ENCODE assay signal across 29 cellular contexts in the genomic region with DNA sequence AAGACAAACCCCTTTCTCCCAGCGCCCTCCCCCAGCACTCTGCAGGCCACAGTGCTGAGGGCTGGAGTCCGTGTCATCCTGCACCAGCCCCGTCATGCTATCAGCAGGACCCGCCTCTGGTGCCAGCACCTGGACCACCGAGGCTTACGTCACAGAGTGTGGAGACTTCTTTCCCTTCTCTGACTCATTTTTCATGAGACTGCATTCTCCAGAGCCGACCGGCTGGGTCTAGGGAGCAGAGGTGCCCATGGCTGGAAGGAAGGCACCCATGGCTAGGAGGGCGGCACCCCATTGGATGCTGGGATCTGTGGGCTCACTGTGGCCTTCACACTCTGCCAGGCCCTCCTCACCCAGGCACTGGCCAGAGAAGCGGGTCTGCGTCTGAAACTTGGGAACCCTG. TPM values are rescaled to one million over a fixed set of nuclear protein-coding genes. Genes with fewer than 3 reads are reported as not detected.
A peak's percentile ranks its signal among the peaks of the same experiment; 100 is the strongest.
DNase-seq lines count a peak whose midpoint lies in the region; ATAC-seq, FAIRE-seq and TF ChIP-seq lines count a peak whose summit lies in the region.
"Had no signal": no experiment of that assay in that cellular context is flagged by ENCODE, and none has a peak within 500 bp of the region (broad histone marks: within the 10 kb centered on the region; RNA-seq: fewer than 3 reads in every experiment).

No MANE protein-coding gene starts in this region.

- peaks cover 6% of the 10 kb centered on the region; the same call in 1 of the 2 replicates for H3K4me1 ChIP-seq in GM23248 (ENCODE audit: insufficient read depth)
- no peaks in the 10 kb centered on the region for H3K4me1 ChIP-seq in HepG2 (ENCODE audit: insufficient read depth, low read length)
- peaks cover 7% of the 10 kb centered on the region for H3K4me1 ChIP-seq in suprapubic skin
- H3K4me1 ChIP-seq in BE2C, result no peaks in the 10 kb centered on the region
- peaks cover 0 to 13% (median 0%) of the 10 kb centered on the region in 3 donors for H3K4me1 ChIP-seq in gastroesophageal sphincter
- H3K4me1 ChIP-seq: lower lobe of right lung had no signal

- BruUV-seq in HepG2 (replicated peaks; lab: Mats Ljungman, UMichigan), result no TSS peak

- CTCF ChIA-PET in HepG2 (lab: Yijun Ruan, JAX; ENCODE audit: low intra/inter-chr PET ratio, low total read pairs), result no interaction called here

- H3K27ac ChIP-seq in GM23248, result no peak overlapping the region
- H3K27ac ChIP-seq in HepG2 (ENCODE audit: extremely low read length, insufficient read depth, low read length), result no peak overlapping the region
- H3K27ac ChIP-seq in suprapubic skin, result no peak overlapping the region
- H3K27ac ChIP-seq in gastroesophageal sphincter, result no peak overlapping the region
- H3K27ac ChIP-seq: BLaER1 treated with 17β-estradiol and CSF1 and Interleukin-3, amounts not matched to agents 10 nM and 100 nM; coronary artery; epithelial cell of prostate; lower lobe of right lung; SJSA1 had no signal

- no peak for FAIRE-seq in HepG2 (lab: Jason Lieb, UNC)
- FAIRE-seq: GM12891, islet of Langerhans, RCC 7860, small intestine had no signal

- H3K4me3 Mint-ChIP-seq in nephron progenitor cell, result no peak overlapping the region
- H3K4me3 Mint-ChIP-seq: activated naive CD8-positive, alpha-beta T cell treated with anti-CD3 and anti-CD28 coated beads, Interleukin-2, amount 10 ng/mL, durations not matched to agents 7 days and 5 days; naive thymus-derived CD4-positive, alpha-beta T cell; stimulated activated naive CD8-positive, alpha-beta T cell treated with anti-CD3 and anti-CD28 coated beads, Interleukin-15, Interleukin-2, amounts not matched to agents 100 ng/mL and 50 ng/mL, for 24 hours had no signal

- 42 to 49% methylated on average over 11 of the region's 11 CpGs for WGBS in GM23248 (ENCODE audit: low coverage in 1 of 2, low lambda C conversion rate in 2 of 2, missing lambda C conversion rate in 2 of 2), 2 experiments
- WGBS in HepG2 (ENCODE audit: low lambda C conversion rate), result 11% methylated on average over 11 of the region's 11 CpGs
- 79% methylated on average over 8 of the region's 11 CpGs for WGBS in suprapubic skin
- 53% methylated on average over 5 of the region's 11 CpGs; no CpG with 5 or more reads in 1 of the 2 donors for WGBS in gastroesophageal sphincter (ENCODE audit: low coverage in 1 of 2), 2 donors

- POLR2A ChIA-PET in HepG2 (lab: Yijun Ruan, JAX), result no interaction called here

- TF ChIP-seq RAD21 in HepG2 (CRISPR knock-in tag; IDR thresholded peaks at IDR 0.05), result no peak

- H3K9me3 ChIP-seq in GM23248 (ENCODE audit: low read depth), result no peaks in the 10 kb centered on the region
- no peaks in the 10 kb centered on the region for H3K9me3 ChIP-seq in HepG2 (ENCODE audit: low read length)
- no peaks in the 10 kb centered on the region for H3K9me3 ChIP-seq in suprapubic skin
- H3K9me3 ChIP-seq in BE2C, result no peaks in the 10 kb centered on the region
- no peaks in the 10 kb centered on the region for H3K9me3 ChIP-seq in gastroesophageal sphincter
- H3K9me3 ChIP-seq: BLaER1 treated with 17β-estradiol and CSF1 and Interleukin-3, amounts not matched to agents 10 nM and 100 nM; lower lobe of right lung; SJSA1 had no signal

- H3F3A ChIP-seq in GM23248 (ENCODE audit: insufficient read depth), result no peaks in the 10 kb centered on the region

- no peak for TF ChIP-seq CTCF in HepG2 (CRISPR knock-in tag; IDR thresholded peaks at IDR 0.05)
- TF ChIP-seq CTCF in suprapubic skin (IDR thresholded peaks at IDR 0.05), result no peak
- no peak for TF ChIP-seq CTCF in BE2C (IDR thresholded peaks at IDR 0.05; ENCODE audit: low read depth, low read length)
- TF ChIP-seq CTCF in gastroesophageal sphincter (IDR thresholded peaks at IDR 0.05), result no peak
- TF ChIP-seq CTCF in nephron progenitor cell (IDR thresholded peaks at IDR 0.05), result no peak

- no peak for TF ChIP-seq POLR2A in HepG2 (IDR thresholded peaks at IDR 0.05; ENCODE audit: insufficient read depth in 1 of 2, low read depth in 2 of 2, low read length in 2 of 2)
- TF ChIP-seq POLR2A in suprapubic skin (IDR thresholded peaks at IDR 0.05), result no peak
- no peak for TF ChIP-seq POLR2A in gastroesophageal sphincter (IDR thresholded peaks at IDR 0.05)

- no peak for ATAC-seq in HepG2
- ATAC-seq in gastroesophageal sphincter, result no peak
- ATAC-seq: lower lobe of right lung; naive thymus-derived CD4-positive, alpha-beta T cell had no signal

- intact Hi-C loops in HepG2 (cut with micrococcal nuclease; ENCODE audit: unreplicated experiment), result no loop called here

- H3K4me3 ChIP-seq in GM23248, result no peak overlapping the region
- H3K4me3 ChIP-seq in HepG2 (replicated peaks in 1 of 3; ENCODE audit: insufficient read depth in 1 of 3, low read depth in 2 of 3, low read length in 3 of 3), result no peak overlapping the region
- H3K4me3 ChIP-seq in suprapubic skin, result no peak overlapping the region
- H3K4me3 ChIP-seq in BE2C (ENCODE audit: low read depth, low read length), result no peak overlapping the region
- no peak overlapping the region for H3K4me3 ChIP-seq in gastroesophageal sphincter
- H3K4me3 ChIP-seq: BLaER1 treated with 17β-estradiol and CSF1 and Interleukin-3, amounts not matched to agents 10 nM and 100 nM; coronary artery; lower lobe of right lung; SJSA1 had no signal

- H4K20me1 ChIP-seq in GM23248 (ENCODE audit: insufficient read depth), result no peaks in the 10 kb centered on the region
- H4K20me1 ChIP-seq in HepG2 (ENCODE audit: insufficient read depth, low read length), result no peaks in the 10 kb centered on the region

- H3K27ac Mint-ChIP-seq in nephron progenitor cell, result no peak overlapping the region
- H3K27ac Mint-ChIP-seq: activated naive CD8-positive, alpha-beta T cell treated with anti-CD3 and anti-CD28 coated beads, Interleukin-2, amount 10 ng/mL, durations not matched to agents 7 days and 5 days; naive thymus-derived CD4-positive, alpha-beta T cell; stimulated activated naive CD8-positive, alpha-beta T cell treated with anti-CD3 and anti-CD28 coated beads, Interleukin-15, Interleukin-2, amounts not matched to agents 100 ng/mL and 50 ng/mL, for 24 hours had no signal

- H3K9me3 Mint-ChIP-seq in nephron progenitor cell, result no peaks in the 10 kb centered on the region
- H3K9me3 Mint-ChIP-seq: activated naive CD8-positive, alpha-beta T cell treated with anti-CD3 and anti-CD28 coated beads, Interleukin-2, amount 10 ng/mL, durations not matched to agents 7 days and 5 days; stimulated activated naive CD8-positive, alpha-beta T cell treated with anti-CD3 and anti-CD28 coated beads, Interleukin-15, Interleukin-2, amounts not matched to agents 100 ng/mL and 50 ng/mL, for 24 hours had no signal

- DNase-seq in GM23248 (peak; percentile 36), RKO (ENCODE audit: low spot score) (peak; percentile 8), HepG2 (ENCODE audit: low spot score) (no peak), suprapubic skin (ENCODE audit: low spot score in 2 of 2) (peak; percentile 32 to 61), BE2C (no peak), nephron progenitor cell (no peak)
- DNase-seq: activated CD4-positive, alpha-beta T cell treated with anti-CD3 and anti-CD28 coated beads for 48 hours; activated CD8-positive, alpha-beta memory T cell treated with anti-CD3 and anti-CD28 coated beads for 24 hours; activated naive CD8-positive, alpha-beta T cell treated with anti-CD3 and anti-CD28 coated beads, Interleukin-2, amount 10 ng/mL, durations not matched to agents 7 days and 5 days; effector memory CD4-positive, alpha-beta T cell; glutamatergic neuron; HCEC 1CT; lower lobe of right lung; NCI-H446 treated with DMSO at 0.1 percent for 48 hours; NCI-H82; nucleus accumbens; small intestine; stimulated activated CD4-positive, alpha-beta T cell treated with anti-CD3 and anti-CD28 coated beads, Interleukin-1b, Interleukin-23, amount 100 ng/mL, for 48 hours had no signal

- H3K9ac ChIP-seq in GM23248 (no peak overlapping the region), HepG2 (ENCODE audit: insufficient read depth, low read depth, low read length) (no peak overlapping the region)
- H3K9ac ChIP-seq: BLaER1 treated with 17β-estradiol and CSF1 and Interleukin-3, amounts not matched to agents 10 nM and 100 nM had no signal

- H3K27me3 Mint-ChIP-seq in nephron progenitor cell (ENCODE audit: low read depth, poor library complexity), result peaks cover 42% of the 10 kb centered on the region

- H3K27me3 ChIP-seq in GM23248 (replicated peaks; ENCODE audit: insufficient read depth), result peaks cover 43% of the 10 kb centered on the region
- peaks cover 5 to 27% of the 10 kb centered on the region in 2 experiments; a peak in 3 of 5 replicates for H3K27me3 ChIP-seq in HepG2 (ENCODE audit: control insufficient read depth in 1 of 2, insufficient read depth in 2 of 2, low read length in 2 of 2)
- peaks cover 57% of the 10 kb centered on the region for H3K27me3 ChIP-seq in suprapubic skin
- H3K27me3 ChIP-seq in BE2C, result peaks cover 22% of the 10 kb centered on the region
- peaks cover 64% of the 10 kb centered on the region for H3K27me3 ChIP-seq in gastroesophageal sphincter

- H3K36me3 ChIP-seq in GM23248 (ENCODE audit: low read depth) (no peaks in the 10 kb centered on the region), HepG2 (replicated peaks in 1 of 2; ENCODE audit: control insufficient read depth in 1 of 2, insufficient read depth in 2 of 2, low read length in 2 of 2) (no peaks in the 10 kb centered on the region), suprapubic skin (no peaks in the 10 kb centered on the region), BE2C (no peaks in the 10 kb centered on the region), gastroesophageal sphincter (no peaks in the 10 kb centered on the region)
- H3K36me3 ChIP-seq: BLaER1 treated with 17β-estradiol and CSF1 and Interleukin-3, amounts not matched to agents 10 nM and 100 nM; lower lobe of right lung; SJSA1 had no signal

- H3K79me2 ChIP-seq in GM23248 (ENCODE audit: insufficient read depth) (no peaks in the 10 kb centered on the region), HepG2 (ENCODE audit: insufficient read depth, low read length) (no peaks in the 10 kb centered on the region)

- H3K4me1 Mint-ChIP-seq in nephron progenitor cell, result peaks cover 34% of the 10 kb centered on the region
- H3K4me1 Mint-ChIP-seq: activated naive CD8-positive, alpha-beta T cell treated with anti-CD3 and anti-CD28 coated beads, Interleukin-2, amount 10 ng/mL, durations not matched to agents 7 days and 5 days had no signal

- H3K4me2 ChIP-seq in GM23248 (ENCODE audit: unreplicated experiment) (no peak overlapping the region), HepG2 (ENCODE audit: low read depth, low read length) (no peak overlapping the region)
- H3K4me2 ChIP-seq: BLaER1 treated with 17β-estradiol and CSF1 and Interleukin-3, amounts not matched to agents 10 nM and 100 nM had no signal

- H3K9me2 ChIP-seq in GM23248 (ENCODE audit: insufficient read depth), result no peaks in the 10 kb centered on the region

- in situ Hi-C loops in GM23248 (cut with MboI), result no loop called here
- in situ Hi-C loops in HepG2 (cut with HindIII; ENCODE audit: extremely low pct_ligation_motif_present, low pct_unique_long_range_greater_than_20kb), result no loop called here

- no peak overlapping the region for H2AFZ ChIP-seq in GM23248
- no peak overlapping the region for H2AFZ ChIP-seq in HepG2 (ENCODE audit: low read length)

- TF ChIP-seq EP300 in HepG2 (IDR thresholded peaks at IDR 0.05; ENCODE audit: low read depth in 2 of 2, low read length in 2 of 2) (no peak), HepG2 (CRISPR knock-in tag; IDR thresholded peaks at IDR 0.05; ENCODE audit: borderline replicate concordance) (no peak), suprapubic skin (IDR thresholded peaks at IDR 0.05) (no peak), gastroesophageal sphincter (IDR thresholded peaks at IDR 0.05) (no peak)

- H3K36me3 Mint-ChIP-seq in nephron progenitor cell (ENCODE audit: low read depth), result no peaks in the 10 kb centered on the region
- H3K36me3 Mint-ChIP-seq: activated naive CD8-positive, alpha-beta T cell treated with anti-CD3 and anti-CD28 coated beads, Interleukin-2, amount 10 ng/mL, durations not matched to agents 7 days and 5 days; naive thymus-derived CD4-positive, alpha-beta T cell had no signal

RNA-seq across cellular contexts. Expression of a gene that starts 53.3 kb away (rescaled TPM):
- total RNA-seq in GM23248 (2014; rRNA removed; shearing (Covaris generic)), result 0.22 TPM in 1 of 2 replicates, not detected in the other
- polyA plus RNA-seq in GM23248 (2016; fragmentation: Nextera tagmentation; extraction: Ambion mirVana), result 0.20 and 0.33 TPM in 2 replicates
- total RNA-seq in HepG2 (2016; rRNA removed; fragmentation: Illumina TruSeq; extraction: Trizol), result 0.74 and 0.84 TPM in 2 replicates
- total RNA-seq in HepG2 (2016; cell fraction: cytosol; rRNA removed; fragmentation: Illumina TruSeq; extraction: Trizol; ENCODE audit: low read depth), result not detected in 2 replicates
- 0.87 and 1.1 TPM in 2 replicates for total RNA-seq in HepG2 (2016; cell fraction: insoluble cytoplasmic fraction; rRNA removed; fragmentation: Illumina TruSeq; extraction: Trizol)
- total RNA-seq in HepG2 (2016; cell fraction: membrane; rRNA removed; fragmentation: Illumina TruSeq; extraction: Trizol), result 0.21 and 0.34 TPM in 2 replicates
- 0.53 and 1.3 TPM in 2 replicates for total RNA-seq in HepG2 (2016; cell fraction: nucleus; rRNA removed; fragmentation: Illumina TruSeq; extraction: Trizol)
- polyA plus RNA-seq in HepG2 (2011; rRNA removed), result 0.10 and 0.24 TPM in 2 replicates
- 0.13 and 0.19 TPM in 2 replicates for polyA plus RNA-seq in HepG2 (2011; cell fraction: cytosol; rRNA removed)
- polyA plus RNA-seq in HepG2 (2011; cell fraction: nucleus; rRNA removed), result 0.05 and 0.27 TPM in 2 replicates
- 0.12 and 0.16 TPM in 2 replicates for polyA plus RNA-seq in HepG2 (2012)
- 0.18 and 0.26 TPM in 2 replicates for polyA plus RNA-seq in HepG2 (2016; cell fraction: cytosol; fragmentation: Illumina TruSeq; extraction: Trizol; ENCODE audit: low read depth)
- polyA plus RNA-seq in HepG2 (2016; cell fraction: insoluble cytoplasmic fraction; fragmentation: Illumina TruSeq; extraction: Trizol; ENCODE audit: low read depth), result 0.86 and 1.2 TPM in 2 replicates
- 0.33 and 0.34 TPM in 2 replicates for polyA plus RNA-seq in HepG2 (2016; cell fraction: membrane; fragmentation: Illumina TruSeq; extraction: Trizol; ENCODE audit: low read depth)
- polyA plus RNA-seq in HepG2 (2016; cell fraction: nucleus; fragmentation: Illumina TruSeq; extraction: Trizol; ENCODE audit: insufficient read depth, low read depth), result 0.60 and 0.65 TPM in 2 replicates
- polyA minus RNA-seq in HepG2 (2011; rRNA and poly(A)+ RNA removed; ENCODE audit: low replicate concordance), result 0.06 TPM in 1 of 2 replicates, not detected in the other
- not detected in 2 replicates for polyA minus RNA-seq in HepG2 (2011; cell fraction: cytosol; rRNA and poly(A)+ RNA removed)
- 0.26 TPM in 1 of 2 replicates, not detected in the other for polyA minus RNA-seq in HepG2 (2011; cell fraction: nucleus; rRNA and poly(A)+ RNA removed)
- under 1 TPM in 2 of 4 donors, not detected in 2; 0.11 to 0.21 TPM for total RNA-seq in suprapubic skin
- not detected for polyA plus RNA-seq in BE2C (2012; ENCODE audit: insufficient read depth, insufficient read length, low read depth)
- total RNA-seq in gastroesophageal sphincter, result 1 to 10 TPM in 1 of 4 donors, under 1 TPM in 2, not detected in 1; 0.27 to 2.2 (median 0.30) TPM
- total RNA-seq: activated naive CD8-positive, alpha-beta T cell treated with anti-CD3 and anti-CD28 coated beads, Interleukin-2, amount 10 ng/mL, durations not matched to agents 7 days and 5 days; LHCN-M2 had no signal
- polyA plus RNA-seq: naive thymus-derived CD4-positive, alpha-beta T cell had no signal

Comparison
In these comparisons a context has a peak if more than half of its experiments do, and no peak if none do; other contexts are left out.
1. DNase-seq: peak in GM23248 (single experiment), RKO (single experiment) and suprapubic skin (2 of 2); none in HepG2 (single experiment), BE2C (single experiment) and nephron progenitor cell (single experiment).